ENCODE assay signal across 1 cellular context in the genomic region with DNA sequence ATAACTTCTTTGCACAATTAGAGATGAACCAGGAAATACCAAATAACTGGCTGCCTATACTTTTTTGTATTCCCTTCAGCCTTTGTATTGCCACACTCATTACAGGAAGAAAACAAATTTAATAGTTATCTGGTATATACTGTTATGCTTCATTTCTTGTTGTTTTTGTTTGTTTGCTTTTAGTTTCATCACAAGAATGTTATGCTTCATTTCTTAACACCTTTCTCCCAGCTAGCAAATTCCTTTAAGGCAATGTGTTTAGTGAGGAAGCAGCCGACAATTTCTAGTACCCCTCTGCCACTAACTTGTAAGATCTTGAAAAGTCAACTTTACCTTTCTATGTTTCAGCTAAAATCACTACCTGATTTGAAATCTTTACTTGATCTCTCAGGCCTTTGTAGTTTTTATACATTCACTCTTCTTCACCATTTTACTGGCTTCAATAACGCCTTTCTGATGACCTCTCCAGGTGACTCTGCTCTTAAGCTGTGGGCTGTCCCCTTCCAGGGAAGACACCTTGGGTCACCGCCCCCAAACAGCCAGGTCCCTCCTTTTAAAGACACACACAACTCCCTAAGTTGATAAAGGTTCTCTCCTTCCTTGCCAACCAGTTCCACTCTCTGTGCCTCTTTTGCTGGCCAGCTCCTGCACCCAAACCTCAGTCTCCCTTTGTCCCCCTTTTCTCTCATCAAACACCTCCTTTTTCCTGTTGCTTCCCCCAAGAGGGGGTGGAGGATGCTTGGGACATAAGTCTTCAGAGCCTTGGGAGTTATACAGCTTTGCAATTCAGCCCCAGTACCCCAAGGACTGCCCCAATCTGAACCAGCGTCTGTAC.
TF ChIP-seq lines count a peak whose summit lies in the region.

No MANE protein-coding gene starts in this region.

TF ChIP-seq in HepG2, 621 proteins besides CTCF, POLR2A, EP300 and RAD21 (continued from another document and continues in another):
- TF ChIP-seq SNAPC5 (CRISPR knock-in tag; IDR thresholded peaks at IDR 0.05; ENCODE audit: borderline replicate concordance) (0 out of 2 replicates have a peak, but pooled peaks have one; percentile 83), PRDM10 (CRISPR knock-in tag; IDR thresholded peaks at IDR 0.05; ENCODE audit: low read depth) (no peak), ZMYM3 (CRISPR knock-in tag; IDR thresholded peaks at IDR 0.05) (no peak; the same call in 1 of the 2 replicates), ZBTB7B (CRISPR knock-in tag; IDR thresholded peaks at IDR 0.05) (no peak), RXRB (CRISPR knock-in tag; IDR thresholded peaks at IDR 0.05; ENCODE audit: borderline replicate concordance) (no peak), ZSCAN22 (CRISPR knock-in tag; IDR thresholded peaks at IDR 0.05) (no peak), KDM4B (CRISPR knock-in tag; IDR thresholded peaks at IDR 0.05) (no peak), HCFC1 (IDR thresholded peaks at IDR 0.05; ENCODE audit: low read depth, low read length) (peak; percentile 14; the same call in 1 of the 2 replicates), REST (IDR thresholded peaks at IDR 0.05; ENCODE audit: borderline replicate concordance in 1 of 2, low read depth in 1 of 2, low read length in 2 of 2) (no peak), PITX1 (CRISPR knock-in tag; IDR thresholded peaks at IDR 0.05) (0 out of 2 replicates have a peak, but pooled peaks have one; percentile 13), PATZ1 (CRISPR knock-in tag; IDR thresholded peaks at IDR 0.05) (no peak; the same call in 1 of the 2 replicates), ZNF878 (CRISPR knock-in tag; IDR thresholded peaks at IDR 0.05) (no peak), PAWR (CRISPR knock-in tag; IDR thresholded peaks at IDR 0.05; ENCODE audit: borderline replicate concordance) (0 out of 2 replicates have a peak, but pooled peaks have one; percentile 50), NPAS2 (CRISPR knock-in tag; IDR thresholded peaks at IDR 0.05; ENCODE audit: borderline replicate concordance) (no peak), SRSF9 (IDR thresholded peaks at IDR 0.05; ENCODE audit: borderline replicate concordance, insufficient read depth, low read depth, low read length, poor library complexity, severe bottlenecking) (no peak), ZNF180 (CRISPR knock-in tag; IDR thresholded peaks at IDR 0.05; ENCODE audit: borderline replicate concordance, low read depth) (no peak), RFXAP (CRISPR knock-in tag; IDR thresholded peaks at IDR 0.05; ENCODE audit: borderline replicate concordance) (no peak), PRDM15 (CRISPR knock-in tag; IDR thresholded peaks at IDR 0.05) (no peak), JDP2 (CRISPR knock-in tag; IDR thresholded peaks at IDR 0.05; ENCODE audit: borderline replicate concordance) (no peak), AGO2 (optimal IDR thresholded peaks at IDR 0.05; ENCODE audit: low read depth, low read length) (no peak), ARHGAP35 (CRISPR knock-in tag; IDR thresholded peaks at IDR 0.05; ENCODE audit: borderline replicate concordance) (no peak; the same call in 1 of the 2 replicates), MEIS1 (CRISPR knock-in tag; IDR thresholded peaks at IDR 0.05; ENCODE audit: borderline replicate concordance) (0 out of 2 replicates have a peak, but pooled peaks have one; percentile 7), GATAD2A (CRISPR knock-in tag; IDR thresholded peaks at IDR 0.05) (0 out of 2 replicates have a peak, but pooled peaks have one; percentile 2), HNF1A (IDR thresholded peaks at IDR 0.05; ENCODE audit: low read depth) (no peak), HNF1A (CRISPR knock-in tag; IDR thresholded peaks at IDR 0.05; ENCODE audit: borderline replicate concordance) (no peak), CBX2 (IDR thresholded peaks at IDR 0.05; ENCODE audit: low read depth, low read length) (no peak), CBX2 (CRISPR knock-in tag; IDR thresholded peaks at IDR 0.05; ENCODE audit: low read depth) (no peak), NFIC (IDR thresholded peaks at IDR 0.05; ENCODE audit: low read length) (no peak), ZNF580 (CRISPR knock-in tag; IDR thresholded peaks at IDR 0.05; ENCODE audit: borderline replicate concordance, low read depth) (no peak), GFI1 (CRISPR knock-in tag; IDR thresholded peaks at IDR 0.05; ENCODE audit: borderline replicate concordance) (no peak), ZNF740 (CRISPR knock-in tag; IDR thresholded peaks at IDR 0.05) (no peak), SUZ12 (IDR thresholded peaks at IDR 0.05; ENCODE audit: low read depth, low read length) (no peak), GATA4 (IDR thresholded peaks at IDR 0.05; ENCODE audit: borderline replicate concordance, low read depth) (no peak)
- TF ChIP-seq, protein P1, sequence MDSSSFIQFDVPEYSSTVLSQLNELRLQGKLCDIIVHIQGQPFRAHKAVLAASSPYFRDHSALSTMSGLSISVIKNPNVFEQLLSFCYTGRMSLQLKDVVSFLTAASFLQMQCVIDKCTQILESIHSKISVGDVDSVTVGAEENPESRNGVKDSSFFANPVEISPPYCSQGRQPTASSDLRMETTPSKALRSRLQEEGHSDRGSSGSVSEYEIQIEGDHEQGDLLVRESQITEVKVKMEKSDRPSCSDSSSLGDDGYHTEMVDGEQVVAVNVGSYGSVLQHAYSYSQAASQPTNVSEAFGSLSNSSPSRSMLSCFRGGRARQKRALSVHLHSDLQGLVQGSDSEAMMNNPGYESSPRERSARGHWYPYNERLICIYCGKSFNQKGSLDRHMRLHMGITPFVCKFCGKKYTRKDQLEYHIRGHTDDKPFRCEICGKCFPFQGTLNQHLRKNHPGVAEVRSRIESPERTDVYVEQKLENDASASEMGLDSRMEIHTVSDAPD (CRISPR knock-in tag; IDR thresholded peaks at IDR 0.05): no peak
